In the genomic region with DNA sequence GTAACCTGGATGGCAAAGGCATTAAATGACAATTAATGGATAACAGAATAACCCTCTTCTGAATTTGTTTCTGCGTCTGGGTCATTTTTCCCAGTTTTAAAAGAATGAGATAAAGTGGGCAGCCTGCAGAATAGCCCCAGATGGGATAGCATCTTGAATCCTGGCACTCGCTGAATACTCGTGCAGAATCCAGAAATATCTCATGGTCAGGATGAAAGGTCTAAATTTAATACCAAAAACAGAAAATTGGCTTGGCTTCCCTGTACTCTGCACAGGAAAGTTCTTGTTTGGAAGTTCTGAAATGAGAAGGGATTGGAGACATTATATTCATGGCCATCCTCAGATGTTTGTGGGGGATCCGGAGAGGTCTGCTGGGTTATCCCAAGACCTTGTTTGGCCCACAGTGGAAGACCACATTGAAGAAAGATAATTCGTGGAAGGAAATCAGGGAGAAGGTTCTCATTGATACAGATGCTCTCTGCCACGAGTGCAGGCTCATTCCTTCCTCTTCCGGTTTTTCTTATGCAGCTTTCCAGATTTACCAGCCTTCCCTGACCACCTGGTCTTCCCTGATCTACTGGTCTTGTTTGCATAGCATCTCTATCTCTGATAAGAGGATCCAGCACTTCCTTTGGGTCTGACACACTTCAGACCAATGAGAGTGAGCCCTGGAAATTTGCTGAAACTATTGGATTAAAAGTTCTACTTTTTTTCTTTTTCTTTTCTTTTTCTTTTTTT, we compare ENCODE assay signal across 1 cellular context.
TF ChIP-seq lines count a peak whose summit lies in the region.

No MANE protein-coding gene starts in this region.

TF ChIP-seq in K562, 482 proteins besides CTCF, POLR2A, EP300 and RAD21 (continued from another document and continues in another):
- no peak for TF ChIP-seq HNRNPLL (IDR thresholded peaks at IDR 0.05; ENCODE audit: low read depth, low read length, poor library complexity, severe bottlenecking)
- peak; percentile 45 for TF ChIP-seq HMGN3 (IDR thresholded peaks at IDR 0.05; ENCODE audit: borderline replicate concordance, extremely low read depth, insufficient read length, low read depth, low read length)
- TF ChIP-seq KLF16 (IDR thresholded peaks at IDR 0.05): peak; percentile 42; the same call in 1 of the 2 replicates
- TF ChIP-seq, protein P1, sequence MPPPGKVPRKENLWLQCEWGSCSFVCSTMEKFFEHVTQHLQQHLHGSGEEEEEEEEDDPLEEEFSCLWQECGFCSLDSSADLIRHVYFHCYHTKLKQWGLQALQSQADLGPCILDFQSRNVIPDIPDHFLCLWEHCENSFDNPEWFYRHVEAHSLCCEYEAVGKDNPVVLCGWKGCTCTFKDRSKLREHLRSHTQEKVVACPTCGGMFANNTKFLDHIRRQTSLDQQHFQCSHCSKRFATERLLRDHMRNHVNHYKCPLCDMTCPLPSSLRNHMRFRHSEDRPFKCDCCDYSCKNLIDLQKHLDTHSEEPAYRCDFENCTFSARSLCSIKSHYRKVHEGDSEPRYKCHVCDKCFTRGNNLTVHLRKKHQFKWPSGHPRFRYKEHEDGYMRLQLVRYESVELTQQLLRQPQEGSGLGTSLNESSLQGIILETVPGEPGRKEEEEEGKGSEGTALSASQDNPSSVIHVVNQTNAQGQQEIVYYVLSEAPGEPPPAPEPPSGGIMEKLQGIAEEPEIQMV (tag; conservative IDR thresholded peaks at IDR 0.05; ENCODE audit: low read depth): 0 out of 2 replicates have a peak, but pooled peaks have one; percentile 45
- TF ChIP-seq, protein P2, sequence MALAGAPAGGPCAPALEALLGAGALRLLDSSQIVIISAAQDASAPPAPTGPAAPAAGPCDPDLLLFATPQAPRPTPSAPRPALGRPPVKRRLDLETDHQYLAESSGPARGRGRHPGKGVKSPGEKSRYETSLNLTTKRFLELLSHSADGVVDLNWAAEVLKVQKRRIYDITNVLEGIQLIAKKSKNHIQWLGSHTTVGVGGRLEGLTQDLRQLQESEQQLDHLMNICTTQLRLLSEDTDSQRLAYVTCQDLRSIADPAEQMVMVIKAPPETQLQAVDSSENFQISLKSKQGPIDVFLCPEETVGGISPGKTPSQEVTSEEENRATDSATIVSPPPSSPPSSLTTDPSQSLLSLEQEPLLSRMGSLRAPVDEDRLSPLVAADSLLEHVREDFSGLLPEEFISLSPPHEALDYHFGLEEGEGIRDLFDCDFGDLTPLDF (CRISPR knock-in tag; IDR thresholded peaks at IDR 0.05): no peak
- peak; percentile 65 to 69 for TF ChIP-seq KDM1A (IDR thresholded peaks at IDR 0.05)
- TF ChIP-seq HDAC2 (IDR thresholded peaks at IDR 0.05): peak; percentile 55; the same call in 1 of the 2 replicates
- TF ChIP-seq SPI1 (IDR thresholded peaks at IDR 0.05; ENCODE audit: borderline replicate concordance, low read depth, low read length): peak; percentile 71; the same call in 1 of the 2 replicates
- TF ChIP-seq BDP1 (IDR thresholded peaks at IDR 0.05; ENCODE audit: insufficient read depth, insufficient read length): no peak
- TF ChIP-seq, protein P3, sequence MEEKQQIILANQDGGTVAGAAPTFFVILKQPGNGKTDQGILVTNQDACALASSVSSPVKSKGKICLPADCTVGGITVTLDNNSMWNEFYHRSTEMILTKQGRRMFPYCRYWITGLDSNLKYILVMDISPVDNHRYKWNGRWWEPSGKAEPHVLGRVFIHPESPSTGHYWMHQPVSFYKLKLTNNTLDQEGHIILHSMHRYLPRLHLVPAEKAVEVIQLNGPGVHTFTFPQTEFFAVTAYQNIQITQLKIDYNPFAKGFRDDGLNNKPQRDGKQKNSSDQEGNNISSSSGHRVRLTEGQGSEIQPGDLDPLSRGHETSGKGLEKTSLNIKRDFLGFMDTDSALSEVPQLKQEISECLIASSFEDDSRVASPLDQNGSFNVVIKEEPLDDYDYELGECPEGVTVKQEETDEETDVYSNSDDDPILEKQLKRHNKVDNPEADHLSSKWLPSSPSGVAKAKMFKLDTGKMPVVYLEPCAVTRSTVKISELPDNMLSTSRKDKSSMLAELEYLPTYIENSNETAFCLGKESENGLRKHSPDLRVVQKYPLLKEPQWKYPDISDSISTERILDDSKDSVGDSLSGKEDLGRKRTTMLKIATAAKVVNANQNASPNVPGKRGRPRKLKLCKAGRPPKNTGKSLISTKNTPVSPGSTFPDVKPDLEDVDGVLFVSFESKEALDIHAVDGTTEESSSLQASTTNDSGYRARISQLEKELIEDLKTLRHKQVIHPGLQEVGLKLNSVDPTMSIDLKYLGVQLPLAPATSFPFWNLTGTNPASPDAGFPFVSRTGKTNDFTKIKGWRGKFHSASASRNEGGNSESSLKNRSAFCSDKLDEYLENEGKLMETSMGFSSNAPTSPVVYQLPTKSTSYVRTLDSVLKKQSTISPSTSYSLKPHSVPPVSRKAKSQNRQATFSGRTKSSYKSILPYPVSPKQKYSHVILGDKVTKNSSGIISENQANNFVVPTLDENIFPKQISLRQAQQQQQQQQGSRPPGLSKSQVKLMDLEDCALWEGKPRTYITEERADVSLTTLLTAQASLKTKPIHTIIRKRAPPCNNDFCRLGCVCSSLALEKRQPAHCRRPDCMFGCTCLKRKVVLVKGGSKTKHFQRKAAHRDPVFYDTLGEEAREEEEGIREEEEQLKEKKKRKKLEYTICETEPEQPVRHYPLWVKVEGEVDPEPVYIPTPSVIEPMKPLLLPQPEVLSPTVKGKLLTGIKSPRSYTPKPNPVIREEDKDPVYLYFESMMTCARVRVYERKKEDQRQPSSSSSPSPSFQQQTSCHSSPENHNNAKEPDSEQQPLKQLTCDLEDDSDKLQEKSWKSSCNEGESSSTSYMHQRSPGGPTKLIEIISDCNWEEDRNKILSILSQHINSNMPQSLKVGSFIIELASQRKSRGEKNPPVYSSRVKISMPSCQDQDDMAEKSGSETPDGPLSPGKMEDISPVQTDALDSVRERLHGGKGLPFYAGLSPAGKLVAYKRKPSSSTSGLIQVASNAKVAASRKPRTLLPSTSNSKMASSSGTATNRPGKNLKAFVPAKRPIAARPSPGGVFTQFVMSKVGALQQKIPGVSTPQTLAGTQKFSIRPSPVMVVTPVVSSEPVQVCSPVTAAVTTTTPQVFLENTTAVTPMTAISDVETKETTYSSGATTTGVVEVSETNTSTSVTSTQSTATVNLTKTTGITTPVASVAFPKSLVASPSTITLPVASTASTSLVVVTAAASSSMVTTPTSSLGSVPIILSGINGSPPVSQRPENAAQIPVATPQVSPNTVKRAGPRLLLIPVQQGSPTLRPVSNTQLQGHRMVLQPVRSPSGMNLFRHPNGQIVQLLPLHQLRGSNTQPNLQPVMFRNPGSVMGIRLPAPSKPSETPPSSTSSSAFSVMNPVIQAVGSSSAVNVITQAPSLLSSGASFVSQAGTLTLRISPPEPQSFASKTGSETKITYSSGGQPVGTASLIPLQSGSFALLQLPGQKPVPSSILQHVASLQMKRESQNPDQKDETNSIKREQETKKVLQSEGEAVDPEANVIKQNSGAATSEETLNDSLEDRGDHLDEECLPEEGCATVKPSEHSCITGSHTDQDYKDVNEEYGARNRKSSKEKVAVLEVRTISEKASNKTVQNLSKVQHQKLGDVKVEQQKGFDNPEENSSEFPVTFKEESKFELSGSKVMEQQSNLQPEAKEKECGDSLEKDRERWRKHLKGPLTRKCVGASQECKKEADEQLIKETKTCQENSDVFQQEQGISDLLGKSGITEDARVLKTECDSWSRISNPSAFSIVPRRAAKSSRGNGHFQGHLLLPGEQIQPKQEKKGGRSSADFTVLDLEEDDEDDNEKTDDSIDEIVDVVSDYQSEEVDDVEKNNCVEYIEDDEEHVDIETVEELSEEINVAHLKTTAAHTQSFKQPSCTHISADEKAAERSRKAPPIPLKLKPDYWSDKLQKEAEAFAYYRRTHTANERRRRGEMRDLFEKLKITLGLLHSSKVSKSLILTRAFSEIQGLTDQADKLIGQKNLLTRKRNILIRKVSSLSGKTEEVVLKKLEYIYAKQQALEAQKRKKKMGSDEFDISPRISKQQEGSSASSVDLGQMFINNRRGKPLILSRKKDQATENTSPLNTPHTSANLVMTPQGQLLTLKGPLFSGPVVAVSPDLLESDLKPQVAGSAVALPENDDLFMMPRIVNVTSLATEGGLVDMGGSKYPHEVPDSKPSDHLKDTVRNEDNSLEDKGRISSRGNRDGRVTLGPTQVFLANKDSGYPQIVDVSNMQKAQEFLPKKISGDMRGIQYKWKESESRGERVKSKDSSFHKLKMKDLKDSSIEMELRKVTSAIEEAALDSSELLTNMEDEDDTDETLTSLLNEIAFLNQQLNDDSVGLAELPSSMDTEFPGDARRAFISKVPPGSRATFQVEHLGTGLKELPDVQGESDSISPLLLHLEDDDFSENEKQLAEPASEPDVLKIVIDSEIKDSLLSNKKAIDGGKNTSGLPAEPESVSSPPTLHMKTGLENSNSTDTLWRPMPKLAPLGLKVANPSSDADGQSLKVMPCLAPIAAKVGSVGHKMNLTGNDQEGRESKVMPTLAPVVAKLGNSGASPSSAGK (IDR thresholded peaks at IDR 0.05): no peak
- 0 out of 2 replicates have a peak, but pooled peaks have one; percentile 31 for TF ChIP-seq LEF1 (IDR thresholded peaks at IDR 0.05)
- TF ChIP-seq ETV5 (CRISPR knock-in tag; IDR thresholded peaks at IDR 0.05; ENCODE audit: low read depth): no peak
- 0 out of 4 replicates have a peak, but pooled peaks of 1 of the 2 experiments have one; percentile 40 for TF ChIP-seq HDAC1 (IDR thresholded peaks at IDR 0.05)
- peak; percentile 19; the same call in 1 of the 2 replicates for TF ChIP-seq NCOR1 (IDR thresholded peaks at IDR 0.05)
- TF ChIP-seq, protein P4, sequence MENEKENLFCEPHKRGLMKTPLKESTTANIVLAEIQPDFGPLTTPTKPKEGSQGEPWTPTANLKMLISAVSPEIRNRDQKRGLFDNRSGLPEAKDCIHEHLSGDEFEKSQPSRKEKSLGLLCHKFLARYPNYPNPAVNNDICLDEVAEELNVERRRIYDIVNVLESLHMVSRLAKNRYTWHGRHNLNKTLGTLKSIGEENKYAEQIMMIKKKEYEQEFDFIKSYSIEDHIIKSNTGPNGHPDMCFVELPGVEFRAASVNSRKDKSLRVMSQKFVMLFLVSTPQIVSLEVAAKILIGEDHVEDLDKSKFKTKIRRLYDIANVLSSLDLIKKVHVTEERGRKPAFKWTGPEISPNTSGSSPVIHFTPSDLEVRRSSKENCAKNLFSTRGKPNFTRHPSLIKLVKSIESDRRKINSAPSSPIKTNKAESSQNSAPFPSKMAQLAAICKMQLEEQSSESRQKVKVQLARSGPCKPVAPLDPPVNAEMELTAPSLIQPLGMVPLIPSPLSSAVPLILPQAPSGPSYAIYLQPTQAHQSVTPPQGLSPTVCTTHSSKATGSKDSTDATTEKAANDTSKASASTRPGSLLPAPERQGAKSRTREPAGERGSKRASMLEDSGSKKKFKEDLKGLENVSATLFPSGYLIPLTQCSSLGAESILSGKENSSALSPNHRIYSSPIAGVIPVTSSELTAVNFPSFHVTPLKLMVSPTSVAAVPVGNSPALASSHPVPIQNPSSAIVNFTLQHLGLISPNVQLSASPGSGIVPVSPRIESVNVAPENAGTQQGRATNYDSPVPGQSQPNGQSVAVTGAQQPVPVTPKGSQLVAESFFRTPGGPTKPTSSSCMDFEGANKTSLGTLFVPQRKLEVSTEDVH (IDR thresholded peaks at IDR 0.05; ENCODE audit: low read depth, partially characterized antibody): peak; percentile 45
- TF ChIP-seq CC2D1A (IDR thresholded peaks at IDR 0.05): peak; percentile 98
- TF ChIP-seq ARID1B (IDR thresholded peaks at IDR 0.05): peak; percentile 77
- peak; percentile 95 to 98 for TF ChIP-seq FOXA3 (CRISPR knock-in tag; conservative IDR thresholded peaks at IDR 0.05 in 1 of 2, IDR thresholded peaks at IDR 0.05 in 1 of 2)
- 0 out of 4 replicates have a peak, but pooled peaks of 1 of the 2 experiments have one; percentile 14 for TF ChIP-seq TRIM24 (IDR thresholded peaks at IDR 0.05)
- TF ChIP-seq CTBP1 (IDR thresholded peaks at IDR 0.05; ENCODE audit: borderline replicate concordance): peak; percentile 91
- peak; percentile 45; the same call in 1 of the 2 replicates for TF ChIP-seq MYC (IDR thresholded peaks at IDR 0.05; ENCODE audit: low read depth, low read length)
- no peak for TF ChIP-seq MYC (CRISPR knock-in tag; IDR thresholded peaks at IDR 0.05; ENCODE audit: borderline replicate concordance, low read depth)
- TF ChIP-seq ATF7 (IDR thresholded peaks at IDR 0.05): peak; percentile 29; the same call in 1 of the 2 replicates
- TF ChIP-seq CBFA2T3 (IDR thresholded peaks at IDR 0.05): peak; percentile 79
- 0 out of 2 replicates have a peak, but pooled peaks have one; percentile 30 for TF ChIP-seq JUND (IDR thresholded peaks at IDR 0.05; ENCODE audit: borderline replicate concordance, low read depth, low read length)
- TF ChIP-seq JUND (tag; IDR thresholded peaks at IDR 0.05; ENCODE audit: borderline replicate concordance, low read depth, low read length): no peak; the same call in 2 of the 3 replicates
- TF ChIP-seq SRSF1 (IDR thresholded peaks at IDR 0.05; ENCODE audit: low read depth, low read length): no peak
- TF ChIP-seq, protein P5, sequence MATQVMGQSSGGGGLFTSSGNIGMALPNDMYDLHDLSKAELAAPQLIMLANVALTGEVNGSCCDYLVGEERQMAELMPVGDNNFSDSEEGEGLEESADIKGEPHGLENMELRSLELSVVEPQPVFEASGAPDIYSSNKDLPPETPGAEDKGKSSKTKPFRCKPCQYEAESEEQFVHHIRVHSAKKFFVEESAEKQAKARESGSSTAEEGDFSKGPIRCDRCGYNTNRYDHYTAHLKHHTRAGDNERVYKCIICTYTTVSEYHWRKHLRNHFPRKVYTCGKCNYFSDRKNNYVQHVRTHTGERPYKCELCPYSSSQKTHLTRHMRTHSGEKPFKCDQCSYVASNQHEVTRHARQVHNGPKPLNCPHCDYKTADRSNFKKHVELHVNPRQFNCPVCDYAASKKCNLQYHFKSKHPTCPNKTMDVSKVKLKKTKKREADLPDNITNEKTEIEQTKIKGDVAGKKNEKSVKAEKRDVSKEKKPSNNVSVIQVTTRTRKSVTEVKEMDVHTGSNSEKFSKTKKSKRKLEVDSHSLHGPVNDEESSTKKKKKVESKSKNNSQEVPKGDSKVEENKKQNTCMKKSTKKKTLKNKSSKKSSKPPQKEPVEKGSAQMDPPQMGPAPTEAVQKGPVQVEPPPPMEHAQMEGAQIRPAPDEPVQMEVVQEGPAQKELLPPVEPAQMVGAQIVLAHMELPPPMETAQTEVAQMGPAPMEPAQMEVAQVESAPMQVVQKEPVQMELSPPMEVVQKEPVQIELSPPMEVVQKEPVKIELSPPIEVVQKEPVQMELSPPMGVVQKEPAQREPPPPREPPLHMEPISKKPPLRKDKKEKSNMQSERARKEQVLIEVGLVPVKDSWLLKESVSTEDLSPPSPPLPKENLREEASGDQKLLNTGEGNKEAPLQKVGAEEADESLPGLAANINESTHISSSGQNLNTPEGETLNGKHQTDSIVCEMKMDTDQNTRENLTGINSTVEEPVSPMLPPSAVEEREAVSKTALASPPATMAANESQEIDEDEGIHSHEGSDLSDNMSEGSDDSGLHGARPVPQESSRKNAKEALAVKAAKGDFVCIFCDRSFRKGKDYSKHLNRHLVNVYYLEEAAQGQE (CRISPR knock-in tag; IDR thresholded peaks at IDR 0.05; ENCODE audit: low read depth): no peak
